Comparison of ENCODE assay signal across 10 cellular contexts in genomic region chr1:192904438-192904895, GRCh38.
DNase-seq lines count a peak whose midpoint lies in the region; ATAC-seq and TF ChIP-seq lines count a peak whose summit lies in the region.
"Had no signal": no experiment of that assay in that cellular context is flagged by ENCODE, and none has a peak within 500 bp of the region (broad histone marks: within the 10 kb centered on the region; RNA-seq: fewer than 3 reads in every experiment).

No MANE protein-coding gene starts in this region.

- H3K27me3 ChIP-seq in muscle layer of colon (ENCODE audit: control insufficient read depth in 1 of 2, insufficient read depth in 2 of 2, low read length in 2 of 2) (no peaks in the 10 kb centered on the region), BE2C (no peaks in the 10 kb centered on the region)

- H3K4me1 ChIP-seq in muscle layer of colon (ENCODE audit: insufficient read depth, low read length) (peaks cover 12% of the 10 kb centered on the region), BE2C (peaks cover 3% of the 10 kb centered on the region; the same call in 1 of the 2 replicates)

- no peaks in the 10 kb centered on the region for H3K36me3 Mint-ChIP-seq in chondrocyte (ENCODE audit: low read depth)
- no peaks in the 10 kb centered on the region for H3K36me3 Mint-ChIP-seq in stimulated activated memory B cell treated with anti-CD40 and anti-IgM and Interleukin-4, amounts not matched to agents 10 μg/mL and 1 μg/mL and 100 μg/mL, for 72 hours

- no peaks in the 10 kb centered on the region for H3K36me3 ChIP-seq in muscle layer of colon (ENCODE audit: insufficient read depth, low read length)
- H3K36me3 ChIP-seq in BE2C = no peaks in the 10 kb centered on the region

- DNase-seq in AG20443 (ENCODE audit: low spot score) (peak; percentile 75), chondrocyte (ENCODE audit: low spot score) (no peak), BE2C (no peak), NCI-H2029 treated with DMSO at 0.1 percent for 48 hours (lab: John Stamatoyannopoulos, UW) (no peak)
- DNase-seq: activated T-cell treated with anti-CD3 and anti-CD28 coated beads, Interleukin-2, amount 50 U/mL, for 1 hour; islet precursor cell had no signal

- peak overlapping the region; percentile 82 for H3K27ac Mint-ChIP-seq in chondrocyte (ENCODE audit: unreplicated experiment)
- no peak overlapping the region for H3K27ac Mint-ChIP-seq in stimulated activated memory B cell treated with anti-CD40 and anti-IgM and Interleukin-4, amounts not matched to agents 10 μg/mL and 1 μg/mL and 100 μg/mL, for 72 hours

- peak overlapping the region; percentile 53 for H3K4me3 Mint-ChIP-seq in chondrocyte (ENCODE audit: unreplicated experiment)
- H3K4me3 Mint-ChIP-seq in stimulated activated memory B cell treated with anti-CD40 and anti-IgM and Interleukin-4, amounts not matched to agents 10 μg/mL and 1 μg/mL and 100 μg/mL, for 72 hours = no peak overlapping the region

- no peaks in the 10 kb centered on the region for H3K9me3 ChIP-seq in muscle layer of colon (ENCODE audit: low read length)
- no peaks in the 10 kb centered on the region for H3K9me3 ChIP-seq in BE2C

- no peak overlapping the region for H3K9ac ChIP-seq in muscle layer of colon (ENCODE audit: low read length)

- H3K4me3 ChIP-seq in muscle layer of colon (ENCODE audit: low read depth in 1 of 2, low read length in 2 of 2) (no peak overlapping the region), BE2C (ENCODE audit: low read depth, low read length) (no peak overlapping the region)

- ATAC-seq in HG03039 (IDR thresholded peaks at IDR 0.05; ENCODE audit: unreplicated experiment) = peak; percentile 34
- no peak for ATAC-seq in stimulated activated memory B cell treated with anti-CD40 and anti-IgM and Interleukin-4, amounts not matched to agents 10 μg/mL and 1 μg/mL and 100 μg/mL, for 72 hours
- ATAC-seq in GM18520 (IDR thresholded peaks at IDR 0.05; ENCODE audit: unreplicated experiment) = no peak

- no peaks in the 10 kb centered on the region for H3K9me3 Mint-ChIP-seq in chondrocyte (ENCODE audit: low read depth)
- no peaks in the 10 kb centered on the region for H3K9me3 Mint-ChIP-seq in stimulated activated memory B cell treated with anti-CD40 and anti-IgM and Interleukin-4, amounts not matched to agents 10 μg/mL and 1 μg/mL and 100 μg/mL, for 72 hours

- TF ChIP-seq CTCF in chondrocyte (IDR thresholded peaks at IDR 0.05) (no peak), BE2C (IDR thresholded peaks at IDR 0.05; ENCODE audit: low read depth, low read length) (no peak)

- H3K27ac ChIP-seq in muscle layer of colon (ENCODE audit: low read depth, low read length) = peak overlapping the region; percentile 61

- H3K4me1 Mint-ChIP-seq in chondrocyte (ENCODE audit: low read depth) = peaks cover 59% of the 10 kb centered on the region
- H3K4me1 Mint-ChIP-seq in stimulated activated memory B cell treated with anti-CD40 and anti-IgM and Interleukin-4, amounts not matched to agents 10 μg/mL and 1 μg/mL and 100 μg/mL, for 72 hours = no peaks in the 10 kb centered on the region

- H3K27me3 Mint-ChIP-seq in chondrocyte (ENCODE audit: low read depth) = no peaks in the 10 kb centered on the region
- no peaks in the 10 kb centered on the region for H3K27me3 Mint-ChIP-seq in stimulated activated memory B cell treated with anti-CD40 and anti-IgM and Interleukin-4, amounts not matched to agents 10 μg/mL and 1 μg/mL and 100 μg/mL, for 72 hours
